In genomic region chr12:6529291-6529737, GRCh38 we compare ENCODE assay signal across 1 cellular context.
TF ChIP-seq lines count a peak whose summit lies in the region.

No MANE protein-coding gene starts in this region.

TF ChIP-seq in A549, 52 proteins besides CTCF, POLR2A, EP300 and RAD21:
- peak; percentile 89 for TF ChIP-seq MAFK (IDR thresholded peaks at IDR 0.05; ENCODE audit: partially characterized antibody)
- TF ChIP-seq KDM1A (IDR thresholded peaks at IDR 0.05; ENCODE audit: low read depth), result no peak
